ENCODE assay signal across 13 cellular contexts in the genomic region with DNA sequence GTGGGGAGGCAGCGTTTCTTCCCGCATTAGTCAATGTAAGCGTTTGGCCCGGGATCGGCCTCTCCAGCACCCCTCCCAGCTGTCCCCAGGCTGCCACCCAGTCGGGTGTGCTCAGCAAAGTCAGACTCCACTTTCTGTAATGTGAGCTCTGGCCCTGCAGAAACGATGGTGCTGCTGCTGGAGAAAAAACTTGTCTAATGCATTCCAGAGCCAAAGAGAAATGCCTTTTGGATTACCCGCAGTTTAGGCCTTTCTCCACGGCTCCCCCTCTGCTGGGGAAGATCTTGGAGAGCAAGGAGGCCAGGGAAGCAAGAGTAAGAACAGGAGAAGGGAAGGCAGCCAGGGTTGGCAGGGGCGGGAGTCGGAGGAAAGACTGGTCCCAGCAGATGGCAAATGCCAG. TPM values are rescaled to one million over a fixed set of nuclear protein-coding genes. Genes with fewer than 3 reads are reported as not detected.
A peak's percentile ranks its signal among the peaks of the same experiment; 100 is the strongest.
DNase-seq lines count a peak whose midpoint lies in the region; ATAC-seq and TF ChIP-seq lines count a peak whose summit lies in the region.
"Had no signal": no experiment of that assay in that cellular context is flagged by ENCODE, and none has a peak within 500 bp of the region (broad histone marks: within the 10 kb centered on the region; RNA-seq: fewer than 3 reads in every experiment).

No MANE protein-coding gene starts in this region.

- peak overlapping the region in 4 of 11 experiments; percentile 4 to 33 (median 20); a peak in 2 of 22 replicates for H3K9ac ChIP-seq in BLaER1 treated with 17β-estradiol and CSF1 and Interleukin-3, amounts not matched to agents 10 nM and 100 nM

- no peak overlapping the region for H3K4me3 Mint-ChIP-seq in osteocyte (ENCODE audit: unreplicated experiment)
- H3K4me3 Mint-ChIP-seq: activated T-helper 1 cell treated with anti-CD3 and anti-CD28 coated beads, Interleukin-12 subunit alpha, Interleukin-12 subunit beta, Interleukin-2, Interleukin-4 antibody, amounts not matched to agents 30 ng/mL and 10 ng/mL and 1 ng/mL, durations not matched to agents 14 hours and 24 hours and 36 hours had no signal

- H3K4me1 ChIP-seq in BLaER1 treated with 17β-estradiol and CSF1 and Interleukin-3, amounts not matched to agents 10 nM and 100 nM, result peaks cover 17 to 63% (median 50%) of the 10 kb centered on the region in 10 experiments; a peak in 19 of 20 replicates
- peaks cover 0 to 32% (median 6%) of the 10 kb centered on the region in 3 donors for H3K4me1 ChIP-seq in gastroesophageal sphincter

- TF ChIP-seq EP300 in gastroesophageal sphincter (IDR thresholded peaks at IDR 0.05), result no peak

- peaks cover 11% of the 10 kb centered on the region for H3K36me3 Mint-ChIP-seq in osteocyte (ENCODE audit: unreplicated experiment)

- peak overlapping the region in 9 of 11 experiments; percentile 24 to 70 (median 51); a peak in 17 of 22 replicates for H3K4me2 ChIP-seq in BLaER1 treated with 17β-estradiol and CSF1 and Interleukin-3, amounts not matched to agents 10 nM and 100 nM

- H3K27ac Mint-ChIP-seq in osteocyte (ENCODE audit: unreplicated experiment), result peak overlapping the region; percentile 36
- H3K27ac Mint-ChIP-seq: activated T-helper 1 cell treated with anti-CD3 and anti-CD28 coated beads, Interleukin-12 subunit alpha, Interleukin-12 subunit beta, Interleukin-2, Interleukin-4 antibody, amounts not matched to agents 30 ng/mL and 10 ng/mL and 1 ng/mL, durations not matched to agents 14 hours and 24 hours and 36 hours had no signal

- TF ChIP-seq POLR2A in gastroesophageal sphincter (IDR thresholded peaks at IDR 0.05), result no peak

- WGBS in gastroesophageal sphincter (ENCODE audit: low coverage in 1 of 2), 2 donors, result 62% methylated on average over 4 of the region's 11 CpGs; no CpG with 5 or more reads in 1 of the 2 donors

- H3K4me1 Mint-ChIP-seq in osteocyte (ENCODE audit: unreplicated experiment), result peaks cover 13% of the 10 kb centered on the region

- TF ChIP-seq CTCF in gastroesophageal sphincter (IDR thresholded peaks at IDR 0.05) (no peak), osteocyte (IDR thresholded peaks at IDR 0.05) (no peak)

- H3K4me3 ChIP-seq in BLaER1 treated with 17β-estradiol and CSF1 and Interleukin-3, amounts not matched to agents 10 nM and 100 nM, result no peak overlapping the region
- no peak overlapping the region for H3K4me3 ChIP-seq in gastroesophageal sphincter
- H3K4me3 ChIP-seq: cardiac muscle cell had no signal

- peaks cover 77 to 96% (median 90%) of the 10 kb centered on the region in 11 experiments for H3K27me3 ChIP-seq in BLaER1 treated with 17β-estradiol and CSF1 and Interleukin-3, amounts not matched to agents 10 nM and 100 nM
- H3K27me3 ChIP-seq in gastroesophageal sphincter, result no peaks in the 10 kb centered on the region
- H3K27me3 ChIP-seq: cardiac muscle cell had no signal

- DNase-seq in amniotic epithelial cell (ENCODE audit: low read depth) (peak; percentile 32), osteocyte (ENCODE audit: extremely low spot score, unreplicated experiment) (no peak), NCI-H524 treated with DMSO at 0.1 percent for 48 hours (lab: John Stamatoyannopoulos, UW) (no peak), NCI-H446 (lab: John Stamatoyannopoulos, UW) (no peak)
- no peak for DNase-seq in activated effector memory CD4-positive, alpha-beta T cell treated with anti-CD3 and anti-CD28 coated beads, Interleukin-2, amount 50 U/mL, for 16 hours
- DNase-seq: GF-D8, NCI-H2107, occipital lobe had no signal

- H4K20me1 ChIP-seq in BLaER1 treated with 17β-estradiol and CSF1 and Interleukin-3, amounts not matched to agents 10 nM and 100 nM, result peaks cover 0 to 56% (median 16%) of the 10 kb centered on the region in 11 experiments; a peak in 14 of 22 replicates

- H3K27me3 Mint-ChIP-seq in osteocyte (ENCODE audit: unreplicated experiment), result no peaks in the 10 kb centered on the region

- H3K9me3 ChIP-seq in BLaER1 treated with 17β-estradiol and CSF1 and Interleukin-3, amounts not matched to agents 10 nM and 100 nM (replicated peaks in 1 of 11), result peaks cover 0 to 3% (median 0%) of the 10 kb centered on the region in 11 experiments; a peak in 2 of 22 replicates
- no peaks in the 10 kb centered on the region for H3K9me3 ChIP-seq in gastroesophageal sphincter

- H3K27ac ChIP-seq in BLaER1 treated with 17β-estradiol and CSF1 and Interleukin-3, amounts not matched to agents 10 nM and 100 nM, result peak overlapping the region in 4 of 11 experiments; percentile 6 to 43 (median 37); a peak in 3 of 22 replicates
- H3K27ac ChIP-seq in gastroesophageal sphincter, result peak overlapping the region in 3 of 4 donors; percentile 60 to 66 (median 61)
- H3K27ac ChIP-seq: cardiac muscle cell had no signal

- ATAC-seq in gastroesophageal sphincter, result peak; percentile 68
- ATAC-seq in HG03135 (IDR thresholded peaks at IDR 0.05; ENCODE audit: unreplicated experiment), result no peak

- H3K9me3 Mint-ChIP-seq in osteocyte (ENCODE audit: unreplicated experiment), result no peaks in the 10 kb centered on the region
- H3K9me3 Mint-ChIP-seq: activated T-helper 1 cell treated with anti-CD3 and anti-CD28 coated beads, Interleukin-12 subunit alpha, Interleukin-12 subunit beta, Interleukin-2, Interleukin-4 antibody, amounts not matched to agents 30 ng/mL and 10 ng/mL and 1 ng/mL, durations not matched to agents 14 hours and 24 hours and 36 hours had no signal

- H3K36me3 ChIP-seq in BLaER1 treated with 17β-estradiol and CSF1 and Interleukin-3, amounts not matched to agents 10 nM and 100 nM, result peaks cover 26 to 62% (median 37%) of the 10 kb centered on the region in 11 experiments
- peaks cover 0 to 43% of the 10 kb centered on the region in 2 donors for H3K36me3 ChIP-seq in gastroesophageal sphincter

RNA-seq across cellular contexts. Expression of a gene that starts 55.2 kb away (rescaled TPM):
- 1 to 10 TPM; 4.5 to 9.5 (median 7.5) TPM for total RNA-seq in gastroesophageal sphincter
- total RNA-seq in osteocyte, result 24.9 and 25.2 TPM in 2 replicates
